ENCODE assay signal across 8 cellular contexts in the genomic region with DNA sequence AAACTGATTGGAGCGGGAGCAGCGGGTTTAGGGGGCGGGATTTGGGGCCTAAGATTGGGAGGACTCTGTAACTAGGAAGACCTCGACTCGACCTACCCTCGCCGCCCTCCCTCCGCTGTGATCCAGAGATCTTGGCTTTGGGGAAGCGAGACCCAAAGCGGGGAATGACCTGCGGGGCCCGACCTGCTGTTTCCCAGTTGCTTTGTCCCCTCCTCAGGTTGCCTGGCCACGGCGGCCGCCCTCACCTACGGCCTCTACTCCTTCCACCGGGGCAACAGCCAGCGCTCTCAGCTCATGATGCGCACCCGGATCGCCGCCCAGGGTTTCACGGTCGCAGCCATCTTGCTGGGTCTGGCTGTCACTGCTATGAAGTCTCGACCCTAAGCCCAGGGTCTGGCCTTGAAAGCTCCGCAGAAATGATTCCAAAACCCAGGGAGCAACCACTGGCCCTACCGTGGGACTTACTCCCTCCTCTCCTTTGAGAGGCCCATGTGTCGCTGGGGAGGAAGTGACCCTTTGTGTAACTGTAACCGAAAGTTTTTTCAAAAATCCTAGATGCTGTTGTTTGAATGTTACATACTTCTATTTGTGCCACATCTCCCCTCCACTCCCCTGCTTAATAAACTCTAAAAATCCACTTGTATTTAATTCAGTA. TPM values are rescaled to one million over a fixed set of nuclear protein-coding genes. Genes with fewer than 3 reads are reported as not detected.
DNase-seq lines count a peak whose midpoint lies in the region; ATAC-seq and TF ChIP-seq lines count a peak whose summit lies in the region.

No MANE protein-coding gene starts in this region.

- intact Hi-C loops in esophagus squamous epithelium (cut with DNase I): no loop called here

- H3K4me1 ChIP-seq in esophagus squamous epithelium (peaks cover 10 to 54% (median 20%) of the 10 kb centered on the region in 3 donors), neutrophil (ENCODE audit: control insufficient read depth in 1 of 2, insufficient read depth in 1 of 2, low read depth in 1 of 2, low read length in 1 of 2) (peaks cover 17 to 21% of the 10 kb centered on the region in 2 experiments)

- H3K36me3 ChIP-seq in SK-N-MC (ENCODE audit: insufficient read depth, low read length) (peaks cover 38% of the 10 kb centered on the region), esophagus squamous epithelium (peaks cover 8 to 67% (median 30%) of the 10 kb centered on the region in 3 donors), neutrophil (peaks cover 20% of the 10 kb centered on the region)

- peak; percentile 32 for ATAC-seq in HG02970 (IDR thresholded peaks at IDR 0.05; ENCODE audit: low FRiP score, unreplicated experiment)
- no peak for ATAC-seq in GM18520 (IDR thresholded peaks at IDR 0.05; ENCODE audit: unreplicated experiment)
- ATAC-seq in HG03196 (IDR thresholded peaks at IDR 0.05; ENCODE audit: unreplicated experiment): no peak

- H3K36me3 Mint-ChIP-seq in activated naive CD4-positive, alpha-beta T cell treated with anti-CD3 and anti-CD28 coated beads, Interleukin-2, amount 10 ng/mL, durations not matched to agents 7 days and 5 days: peaks cover 41% of the 10 kb centered on the region

- peak overlapping the region; percentile 88 for H3K4me3 Mint-ChIP-seq in activated naive CD4-positive, alpha-beta T cell treated with anti-CD3 and anti-CD28 coated beads, Interleukin-2, amount 10 ng/mL, durations not matched to agents 7 days and 5 days

- DNase-seq in activated naive CD4-positive, alpha-beta T cell treated with anti-CD3 and anti-CD28 coated beads, Interleukin-2, amount 10 ng/mL, durations not matched to agents 7 days and 5 days: no peak
- no peak for DNase-seq in activated naive CD4-positive, alpha-beta T cell treated with anti-CD3 and anti-CD28 coated beads, Interleukin-2, amount 50 U/mL, for 16 hours
- DNase-seq in SK-N-MC (ENCODE audit: low read depth, low spot score) (no peak), esophagus squamous epithelium (lab: John Stamatoyannopoulos, UW) (no peak)

- H3K27me3 ChIP-seq in esophagus squamous epithelium: no peaks in the 10 kb centered on the region
- no peaks in the 10 kb centered on the region for H3K27me3 ChIP-seq in neutrophil

- H3K27ac Mint-ChIP-seq in activated naive CD4-positive, alpha-beta T cell treated with anti-CD3 and anti-CD28 coated beads, Interleukin-2, amount 10 ng/mL, durations not matched to agents 7 days and 5 days: peak overlapping the region; percentile 99

- H3K9me3 Mint-ChIP-seq in activated naive CD4-positive, alpha-beta T cell treated with anti-CD3 and anti-CD28 coated beads, Interleukin-2, amount 10 ng/mL, durations not matched to agents 7 days and 5 days: no peaks in the 10 kb centered on the region

- no peaks in the 10 kb centered on the region for H3K27me3 Mint-ChIP-seq in activated naive CD4-positive, alpha-beta T cell treated with anti-CD3 and anti-CD28 coated beads, Interleukin-2, amount 10 ng/mL, durations not matched to agents 7 days and 5 days

- TF ChIP-seq CTCF in esophagus squamous epithelium (IDR thresholded peaks at IDR 0.05) (no peak), neutrophil (IDR thresholded peaks at IDR 0.05) (no peak)

- H3K9me3 ChIP-seq in SK-N-MC (ENCODE audit: low read depth, low read length): no peaks in the 10 kb centered on the region
- no peaks in the 10 kb centered on the region for H3K9me3 ChIP-seq in esophagus squamous epithelium
- H3K9me3 ChIP-seq in neutrophil: no peaks in the 10 kb centered on the region

- H3K27ac ChIP-seq in SK-N-MC (peak overlapping the region; percentile 69; the same call in 1 of the 2 replicates), esophagus squamous epithelium (peak overlapping the region; percentile 91 to 97 (median 95)), neutrophil (peak overlapping the region; percentile 93)

- CTCF ChIA-PET in activated naive CD4-positive, alpha-beta T cell treated with anti-CD3 and anti-CD28 coated beads, Interleukin-2, amount 10 ng/mL, durations not matched to agents 7 days and 5 days (lab: Charles Lee): no interaction called here

- peak overlapping the region; percentile 94 for H3K9ac ChIP-seq in SK-N-MC (ENCODE audit: insufficient read length)

- H3K4me1 Mint-ChIP-seq in activated naive CD4-positive, alpha-beta T cell treated with anti-CD3 and anti-CD28 coated beads, Interleukin-2, amount 10 ng/mL, durations not matched to agents 7 days and 5 days: peaks cover 34% of the 10 kb centered on the region

- TF ChIP-seq POLR2A in esophagus squamous epithelium (IDR thresholded peaks at IDR 0.05): peak in 2 of 4 donors; percentile 78 to 87

- H3K4me3 ChIP-seq in SK-N-MC (peak overlapping the region; percentile 86), esophagus squamous epithelium (peak overlapping the region; percentile 58 to 96 (median 72)), neutrophil (ENCODE audit: low read depth in 1 of 2, low read length in 1 of 2) (peak overlapping the region; percentile 78 to 83)

- 0% methylated on average over 21 to 23 of the region's 29 CpGs for WGBS in esophagus squamous epithelium, 2 donors

RNA-seq across cellular contexts. Expression of a gene that starts 0.7 kb away (rescaled TPM):
- 100 to 1,000 TPM in 2 of 4 donors, 10 to 100 TPM in 2; 77.2 to 122 (median 90.3) TPM for total RNA-seq in esophagus squamous epithelium

RNA-seq across cellular contexts. Expression of a gene that starts 0.8 kb away (rescaled TPM):
- total RNA-seq in esophagus squamous epithelium: 10 to 100 TPM; 19.9 to 38.0 (median 30.9) TPM

RNA-seq across cellular contexts. Expression of a gene that starts 24.0 kb away (rescaled TPM):
- total RNA-seq in esophagus squamous epithelium: 10 to 100 TPM in 1 of 4 donors, 1 to 10 TPM in 3; 2.4 to 10.1 (median 6.3) TPM

RNA-seq across cellular contexts. Expression of a gene that starts 27.1 kb away (rescaled TPM):
- 100 to 1,000 TPM; 347 to 732 (median 444) TPM for total RNA-seq in esophagus squamous epithelium

RNA-seq across cellular contexts. Expression of a gene that starts 27.7 kb away (rescaled TPM):
- 10 to 100 TPM; 57.0 to 99.9 (median 73.7) TPM for total RNA-seq in esophagus squamous epithelium
